Comparison of ENCODE assay signal across 1 cellular context in genomic region chr1:52403566-52404115, GRCh38.
TF ChIP-seq lines count a peak whose summit lies in the region.

No MANE protein-coding gene starts in this region.

TF ChIP-seq in HEK293, 187 proteins besides CTCF, POLR2A, EP300 and RAD21 (continued from another document):
- TF ChIP-seq, protein P1, sequence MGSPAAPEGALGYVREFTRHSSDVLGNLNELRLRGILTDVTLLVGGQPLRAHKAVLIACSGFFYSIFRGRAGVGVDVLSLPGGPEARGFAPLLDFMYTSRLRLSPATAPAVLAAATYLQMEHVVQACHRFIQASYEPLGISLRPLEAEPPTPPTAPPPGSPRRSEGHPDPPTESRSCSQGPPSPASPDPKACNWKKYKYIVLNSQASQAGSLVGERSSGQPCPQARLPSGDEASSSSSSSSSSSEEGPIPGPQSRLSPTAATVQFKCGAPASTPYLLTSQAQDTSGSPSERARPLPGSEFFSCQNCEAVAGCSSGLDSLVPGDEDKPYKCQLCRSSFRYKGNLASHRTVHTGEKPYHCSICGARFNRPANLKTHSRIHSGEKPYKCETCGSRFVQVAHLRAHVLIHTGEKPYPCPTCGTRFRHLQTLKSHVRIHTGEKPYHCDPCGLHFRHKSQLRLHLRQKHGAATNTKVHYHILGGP (tag by site-specific recombination; IDR thresholded peaks at IDR 0.05): 0 out of 2 replicates have a peak, but pooled peaks have one; percentile 8
- TF ChIP-seq OSR2 (tag by site-specific recombination; IDR thresholded peaks at IDR 0.05): no peak
- TF ChIP-seq ZNF138 (tag by site-specific recombination; IDR thresholded peaks at IDR 0.05; ENCODE audit: borderline replicate concordance): no peak
- no peak for TF ChIP-seq ZNF133 (tag by site-specific recombination; IDR thresholded peaks at IDR 0.05)
- peak; percentile 87 for TF ChIP-seq ZNF600 (tag by site-specific recombination; IDR thresholded peaks at IDR 0.05)
- no peak for TF ChIP-seq ZNF830 (tag by site-specific recombination; IDR thresholded peaks at IDR 0.05; ENCODE audit: low read depth)
- TF ChIP-seq ZNF2 (tag by site-specific recombination; IDR thresholded peaks at IDR 0.05): no peak
- TF ChIP-seq ZNF394 (tag by site-specific recombination; IDR thresholded peaks at IDR 0.05; ENCODE audit: borderline replicate concordance): 0 out of 2 replicates have a peak, but pooled peaks have one; percentile 5
- TF ChIP-seq GFI1B (tag by site-specific recombination; IDR thresholded peaks at IDR 0.05): no peak
- no peak for TF ChIP-seq RBAK (tag by site-specific recombination; IDR thresholded peaks at IDR 0.05)
- TF ChIP-seq ZNF660 (tag by site-specific recombination; IDR thresholded peaks at IDR 0.05): 0 out of 2 replicates have a peak, but pooled peaks have one; percentile 9
- TF ChIP-seq ZBTB17 (tag by site-specific recombination; IDR thresholded peaks at IDR 0.05): peak; percentile 82
- TF ChIP-seq ZNF112 (tag by site-specific recombination; IDR thresholded peaks at IDR 0.05): no peak
- TF ChIP-seq ZNF521 (tag by site-specific recombination; IDR thresholded peaks at IDR 0.05): no peak
- TF ChIP-seq ZNF341 (tag by site-specific recombination; IDR thresholded peaks at IDR 0.05; ENCODE audit: low read depth): peak; percentile 95
- TF ChIP-seq MYNN (tag by site-specific recombination; IDR thresholded peaks at IDR 0.05; ENCODE audit: borderline replicate concordance): peak; percentile 81
- no peak for TF ChIP-seq ZNF518A (tag by site-specific recombination; conservative IDR thresholded peaks at IDR 0.05; ENCODE audit: low read depth)
- TF ChIP-seq ZNF211 (tag by site-specific recombination; IDR thresholded peaks at IDR 0.05; ENCODE audit: low read depth): no peak
- peak; percentile 69 for TF ChIP-seq ZBTB20 (tag by site-specific recombination; IDR thresholded peaks at IDR 0.05)
- TF ChIP-seq, protein P2, sequence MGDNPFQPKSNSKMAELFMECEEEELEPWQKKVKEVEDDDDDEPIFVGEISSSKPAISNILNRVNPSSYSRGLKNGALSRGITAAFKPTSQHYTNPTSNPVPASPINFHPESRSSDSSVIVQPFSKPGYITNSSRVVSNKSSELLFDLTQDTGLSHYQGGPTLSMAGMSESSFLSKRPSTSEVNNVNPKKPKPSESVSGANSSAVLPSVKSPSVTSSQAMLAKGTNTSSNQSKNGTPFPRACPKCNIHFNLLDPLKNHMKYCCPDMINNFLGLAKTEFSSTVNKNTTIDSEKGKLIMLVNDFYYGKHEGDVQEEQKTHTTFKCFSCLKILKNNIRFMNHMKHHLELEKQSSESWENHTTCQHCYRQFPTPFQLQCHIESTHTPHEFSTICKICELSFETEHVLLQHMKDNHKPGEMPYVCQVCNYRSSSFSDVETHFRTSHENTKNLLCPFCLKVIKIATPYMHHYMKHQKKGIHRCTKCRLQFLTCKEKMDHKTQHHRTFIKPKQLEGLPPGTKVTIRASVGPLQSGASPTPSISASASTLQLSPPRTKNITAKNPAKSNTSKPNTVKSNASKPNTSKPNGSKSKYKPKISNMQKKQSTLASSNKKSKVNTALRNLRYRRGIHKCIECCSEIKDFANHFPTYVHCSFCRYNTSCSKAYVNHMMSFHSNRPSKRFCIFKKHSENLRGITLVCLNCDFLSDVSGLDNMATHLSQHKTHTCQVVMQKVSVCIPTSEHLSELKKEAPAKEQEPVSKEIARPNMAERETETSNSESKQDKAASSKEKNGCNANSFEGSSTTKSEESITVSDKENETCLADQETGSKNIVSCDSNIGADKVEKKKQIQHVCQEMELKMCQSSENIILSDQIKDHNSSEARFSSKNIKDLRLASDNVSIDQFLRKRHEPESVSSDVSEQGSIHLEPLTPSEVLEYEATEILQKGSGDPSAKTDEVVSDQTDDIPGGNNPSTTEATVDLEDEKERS (tag by site-specific recombination; IDR thresholded peaks at IDR 0.05): no peak
- no peak for TF ChIP-seq EGR2 (tag by site-specific recombination; IDR thresholded peaks at IDR 0.05; ENCODE audit: low read depth)
- TF ChIP-seq, protein P3, sequence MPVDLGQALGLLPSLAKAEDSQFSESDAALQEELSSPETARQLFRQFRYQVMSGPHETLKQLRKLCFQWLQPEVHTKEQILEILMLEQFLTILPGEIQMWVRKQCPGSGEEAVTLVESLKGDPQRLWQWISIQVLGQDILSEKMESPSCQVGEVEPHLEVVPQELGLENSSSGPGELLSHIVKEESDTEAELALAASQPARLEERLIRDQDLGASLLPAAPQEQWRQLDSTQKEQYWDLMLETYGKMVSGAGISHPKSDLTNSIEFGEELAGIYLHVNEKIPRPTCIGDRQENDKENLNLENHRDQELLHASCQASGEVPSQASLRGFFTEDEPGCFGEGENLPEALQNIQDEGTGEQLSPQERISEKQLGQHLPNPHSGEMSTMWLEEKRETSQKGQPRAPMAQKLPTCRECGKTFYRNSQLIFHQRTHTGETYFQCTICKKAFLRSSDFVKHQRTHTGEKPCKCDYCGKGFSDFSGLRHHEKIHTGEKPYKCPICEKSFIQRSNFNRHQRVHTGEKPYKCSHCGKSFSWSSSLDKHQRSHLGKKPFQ (tag by site-specific recombination; IDR thresholded peaks at IDR 0.05): no peak
- no peak for TF ChIP-seq ZNF23 (tag by site-specific recombination; IDR thresholded peaks at IDR 0.05; ENCODE audit: borderline replicate concordance)
- TF ChIP-seq ZBTB8A (tag by site-specific recombination; IDR thresholded peaks at IDR 0.05): peak; percentile 73
- TF ChIP-seq TSHZ1 (tag by site-specific recombination; IDR thresholded peaks at IDR 0.05; ENCODE audit: borderline replicate concordance): no peak
- TF ChIP-seq, protein P4, sequence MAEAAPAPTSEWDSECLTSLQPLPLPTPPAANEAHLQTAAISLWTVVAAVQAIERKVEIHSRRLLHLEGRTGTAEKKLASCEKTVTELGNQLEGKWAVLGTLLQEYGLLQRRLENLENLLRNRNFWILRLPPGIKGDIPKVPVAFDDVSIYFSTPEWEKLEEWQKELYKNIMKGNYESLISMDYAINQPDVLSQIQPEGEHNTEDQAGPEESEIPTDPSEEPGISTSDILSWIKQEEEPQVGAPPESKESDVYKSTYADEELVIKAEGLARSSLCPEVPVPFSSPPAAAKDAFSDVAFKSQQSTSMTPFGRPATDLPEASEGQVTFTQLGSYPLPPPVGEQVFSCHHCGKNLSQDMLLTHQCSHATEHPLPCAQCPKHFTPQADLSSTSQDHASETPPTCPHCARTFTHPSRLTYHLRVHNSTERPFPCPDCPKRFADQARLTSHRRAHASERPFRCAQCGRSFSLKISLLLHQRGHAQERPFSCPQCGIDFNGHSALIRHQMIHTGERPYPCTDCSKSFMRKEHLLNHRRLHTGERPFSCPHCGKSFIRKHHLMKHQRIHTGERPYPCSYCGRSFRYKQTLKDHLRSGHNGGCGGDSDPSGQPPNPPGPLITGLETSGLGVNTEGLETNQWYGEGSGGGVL (tag by site-specific recombination; IDR thresholded peaks at IDR 0.05): no peak
- TF ChIP-seq ZNF791 (tag by site-specific recombination; IDR thresholded peaks at IDR 0.05): no peak
- no peak for TF ChIP-seq ZNF19 (tag by site-specific recombination; IDR thresholded peaks at IDR 0.05; ENCODE audit: low read depth)
- TF ChIP-seq ZFP37 (tag by site-specific recombination; IDR thresholded peaks at IDR 0.05): peak; percentile 73; the same call in 1 of the 2 replicates
- TF ChIP-seq ZNF664 (tag by site-specific recombination; IDR thresholded peaks at IDR 0.05): no peak
- no peak for TF ChIP-seq SALL2 (tag by site-specific recombination; IDR thresholded peaks at IDR 0.05; ENCODE audit: borderline replicate concordance)
- TF ChIP-seq, protein P5, sequence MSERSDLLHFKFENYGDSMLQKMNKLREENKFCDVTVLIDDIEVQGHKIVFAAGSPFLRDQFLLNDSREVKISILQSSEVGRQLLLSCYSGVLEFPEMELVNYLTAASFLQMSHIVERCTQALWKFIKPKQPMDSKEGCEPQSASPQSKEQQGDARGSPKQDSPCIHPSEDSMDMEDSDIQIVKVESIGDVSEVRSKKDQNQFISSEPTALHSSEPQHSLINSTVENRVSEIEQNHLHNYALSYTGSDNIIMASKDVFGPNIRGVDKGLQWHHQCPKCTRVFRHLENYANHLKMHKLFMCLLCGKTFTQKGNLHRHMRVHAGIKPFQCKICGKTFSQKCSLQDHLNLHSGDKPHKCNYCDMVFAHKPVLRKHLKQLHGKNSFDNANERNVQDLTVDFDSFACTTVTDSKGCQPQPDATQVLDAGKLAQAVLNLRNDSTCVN (tag by site-specific recombination; optimal IDR thresholded peaks at IDR 0.05): no peak
- no peak for TF ChIP-seq HOXA7 (CRISPR knock-in tag; IDR thresholded peaks at IDR 0.05; ENCODE audit: borderline replicate concordance)
- no peak for TF ChIP-seq ZSCAN23 (tag by site-specific recombination; IDR thresholded peaks at IDR 0.05)
- no peak for TF ChIP-seq ZNF404 (tag by site-specific recombination; IDR thresholded peaks at IDR 0.05)
- TF ChIP-seq ZNF777 (tag by site-specific recombination; IDR thresholded peaks at IDR 0.05; ENCODE audit: borderline replicate concordance): no peak; the same call in 1 of the 2 replicates
- peak; percentile 85; the same call in 1 of the 2 replicates for TF ChIP-seq GLIS2 (tag by site-specific recombination; IDR thresholded peaks at IDR 0.05)
